In the genomic region with DNA sequence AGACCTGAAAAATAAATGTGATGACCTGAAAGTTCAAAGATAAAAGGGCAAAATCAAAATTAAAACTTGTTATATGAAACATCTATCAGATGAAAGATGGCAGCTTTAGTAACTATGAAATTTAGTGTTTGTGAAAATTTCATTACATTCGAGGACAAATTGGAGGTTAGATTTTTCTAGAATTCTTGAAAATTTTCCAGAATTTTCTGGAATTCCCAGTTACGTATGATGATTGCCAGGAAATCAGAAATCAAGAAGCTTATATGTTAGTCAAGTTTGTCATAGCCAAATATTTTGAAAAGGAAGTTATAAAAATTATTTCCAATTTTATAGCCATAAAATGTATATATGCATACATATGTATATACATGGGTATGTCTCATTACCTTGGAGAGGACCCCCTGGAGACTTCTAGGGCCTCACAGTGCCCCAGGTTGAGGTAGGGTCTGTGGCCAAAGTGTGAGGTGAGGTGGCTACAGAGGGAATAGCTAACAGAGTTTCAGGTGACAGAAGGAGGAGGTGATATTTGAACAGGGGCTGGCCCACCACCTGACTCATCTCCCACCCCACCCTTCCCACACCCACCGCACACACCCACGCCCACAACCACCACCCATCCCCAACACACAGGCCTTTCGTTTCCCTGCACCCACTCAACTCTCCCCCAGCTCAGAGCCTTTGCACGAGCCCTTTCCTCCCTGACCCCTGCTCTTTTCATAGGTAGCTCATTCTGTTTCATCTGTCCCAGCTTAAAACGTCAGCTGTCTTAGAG, we compare ENCODE assay signal across 11 cellular contexts. TPM values are rescaled to one million over a fixed set of nuclear protein-coding genes. Genes with fewer than 3 reads are reported as not detected.
DNase-seq lines count a peak whose midpoint lies in the region; ATAC-seq and TF ChIP-seq lines count a peak whose summit lies in the region.
"Had no signal": no experiment of that assay in that cellular context is flagged by ENCODE, and none has a peak within 500 bp of the region (broad histone marks: within the 10 kb centered on the region; RNA-seq: fewer than 3 reads in every experiment).

No MANE protein-coding gene starts in this region.

- H3K9me3 Mint-ChIP-seq in T-helper 2 cell treated with Interferon-gamma antibody and Interleukin-4, amounts not matched to agents 5 μg/mL and 100 μg/mL, for 36 hours, result no peaks in the 10 kb centered on the region
- no peaks in the 10 kb centered on the region for H3K9me3 Mint-ChIP-seq in chondrocyte (ENCODE audit: low read depth)

- H3K27me3 ChIP-seq in GM06990 (replicated peaks; ENCODE audit: control insufficient read depth, insufficient read depth, low read length), result no peaks in the 10 kb centered on the region
- H3K27me3 ChIP-seq: BLaER1 treated with 17β-estradiol and CSF1 and Interleukin-3, amounts not matched to agents 10 nM and 100 nM; right lobe of liver had no signal

- no peaks in the 10 kb centered on the region for H3K27me3 Mint-ChIP-seq in T-helper 2 cell treated with Interferon-gamma antibody and Interleukin-4, amounts not matched to agents 5 μg/mL and 100 μg/mL, for 36 hours (ENCODE audit: low read depth)
- peaks cover 23% of the 10 kb centered on the region for H3K27me3 Mint-ChIP-seq in chondrocyte (ENCODE audit: low read depth)

- intact Hi-C loops in mucosa of descending colon (cut with DNase I, micrococcal nuclease), result loop anchor here in 1 of 2 donors (10.0 kb wide), 1 partner anchor 313 kb away; no protein-coding TSS in a partner anchor

- no peak overlapping the region for H3K4me3 ChIP-seq in GM06990 (replicated peaks; ENCODE audit: low read depth, low read length)
- H3K4me3 ChIP-seq in mucosa of descending colon, result no peak overlapping the region
- H3K4me3 ChIP-seq: BLaER1 treated with 17β-estradiol and CSF1 and Interleukin-3, amounts not matched to agents 10 nM and 100 nM; right lobe of liver had no signal

- H3K4me3 Mint-ChIP-seq in T-helper 2 cell treated with Interferon-gamma antibody and Interleukin-4, amounts not matched to agents 5 μg/mL and 100 μg/mL, for 36 hours, result peak overlapping the region; percentile 1
- H3K4me3 Mint-ChIP-seq in chondrocyte (ENCODE audit: unreplicated experiment), result no peak overlapping the region

- ATAC-seq in mucosa of descending colon (no peak), GM19395 (IDR thresholded peaks at IDR 0.05; ENCODE audit: unreplicated experiment) (no peak)
- ATAC-seq: right lobe of liver had no signal

- no peaks in the 10 kb centered on the region for H3K4me1 ChIP-seq in mucosa of descending colon (ENCODE audit: low read depth)
- H3K4me1 ChIP-seq: right lobe of liver had no signal

- H3K36me3 ChIP-seq in GM06990 (ENCODE audit: control insufficient read depth, insufficient read depth, low read length) (no peaks in the 10 kb centered on the region), mucosa of descending colon (ENCODE audit: low read depth) (no peaks in the 10 kb centered on the region)
- H3K36me3 ChIP-seq: BLaER1 treated with 17β-estradiol and CSF1 and Interleukin-3, amounts not matched to agents 10 nM and 100 nM; right lobe of liver had no signal

- TF ChIP-seq CTCF in GM06990 (IDR thresholded peaks at IDR 0.05; ENCODE audit: insufficient read depth, low read length, poor library complexity, severe bottlenecking) (no peak), chondrocyte (IDR thresholded peaks at IDR 0.05) (no peak), mucosa of descending colon (IDR thresholded peaks at IDR 0.05) (no peak)

- no peaks in the 10 kb centered on the region for H3K36me3 Mint-ChIP-seq in T-helper 2 cell treated with Interferon-gamma antibody and Interleukin-4, amounts not matched to agents 5 μg/mL and 100 μg/mL, for 36 hours (ENCODE audit: low read depth)
- H3K36me3 Mint-ChIP-seq in chondrocyte (ENCODE audit: low read depth), result peaks cover 1% of the 10 kb centered on the region

- no peaks in the 10 kb centered on the region for H3K9me3 ChIP-seq in mucosa of descending colon
- H3K9me3 ChIP-seq: BLaER1 treated with 17β-estradiol and CSF1 and Interleukin-3, amounts not matched to agents 10 nM and 100 nM; right lobe of liver had no signal

- peak overlapping the region; percentile 24 for H3K27ac Mint-ChIP-seq in T-helper 2 cell treated with Interferon-gamma antibody and Interleukin-4, amounts not matched to agents 5 μg/mL and 100 μg/mL, for 36 hours
- no peak overlapping the region for H3K27ac Mint-ChIP-seq in chondrocyte (ENCODE audit: unreplicated experiment)

- peak; percentile 77 for DNase-seq in GM06990 (ENCODE audit: extremely low read depth, insufficient read length)
- DNase-seq in T-helper 2 cell treated with Interferon-gamma antibody and Interleukin-4, amounts not matched to agents 5 μg/mL and 100 μg/mL, for 36 hours (ENCODE audit: low spot score), result peak; percentile 27
- peak; percentile 37 for DNase-seq in activated effector memory CD4-positive, alpha-beta T cell treated with Interleukin-2 at 50 U/mL for 16 hours
- peak; percentile 50 for DNase-seq in stimulated activated CD4-positive, alpha-beta T cell treated with anti-CD3 and anti-CD28 coated beads, Interleukin-4, amount 100 ng/mL, for 24 hours
- no peak for DNase-seq in chondrocyte (ENCODE audit: low spot score)
- no peak for DNase-seq in mucosa of descending colon
- no peak for DNase-seq in AG20443 (ENCODE audit: low spot score)
- DNase-seq: right lobe of liver, RPMI8226 had no signal

- H3K4me1 Mint-ChIP-seq in T-helper 2 cell treated with Interferon-gamma antibody and Interleukin-4, amounts not matched to agents 5 μg/mL and 100 μg/mL, for 36 hours (ENCODE audit: low read depth), result peaks cover 28% of the 10 kb centered on the region
- H3K4me1 Mint-ChIP-seq in chondrocyte (ENCODE audit: low read depth), result no peaks in the 10 kb centered on the region

RNA-seq across cellular contexts. Expression of a gene that starts 21.5 kb away (rescaled TPM):
- total RNA-seq in chondrocyte (not detected in 3 replicates), mucosa of descending colon (under 1 TPM in 1 of 3 donors, not detected in 2; 0.10 TPM)

Comparison
In these comparisons a context has a peak if more than half of its experiments do, and no peak if none do; other contexts are left out.
1. DNase-seq: peak in GM06990 (single experiment), T-helper 2 cell treated with Interferon-gamma antibody and Interleukin-4, amounts not matched to agents 5 μg/mL and 100 μg/mL, for 36 hours (single experiment), activated effector memory CD4-positive, alpha-beta T cell treated with Interleukin-2 at 50 U/mL for 16 hours (single experiment) and stimulated activated CD4-positive, alpha-beta T cell treated with anti-CD3 and anti-CD28 coated beads, Interleukin-4, amount 100 ng/mL, for 24 hours (single experiment); none in chondrocyte (single experiment), mucosa of descending colon (0 of 3) and AG20443 (single experiment).